Comparison of ENCODE assay signal across 16 cellular contexts in genomic region chr3:30637310-30638227, GRCh38. TPM values are rescaled to one million over a fixed set of nuclear protein-coding genes. Genes with fewer than 3 reads are reported as not detected.
A peak's percentile ranks its signal among the peaks of the same experiment; 100 is the strongest.
DNase-seq lines count a peak whose midpoint lies in the region; ATAC-seq and TF ChIP-seq lines count a peak whose summit lies in the region.
"Had no signal": no experiment of that assay in that cellular context is flagged by ENCODE, and none has a peak within 500 bp of the region (broad histone marks: within the 10 kb centered on the region; RNA-seq: fewer than 3 reads in every experiment).

No MANE protein-coding gene starts in this region.

- in situ Hi-C loops in ACHN (cut with HindIII; ENCODE audit: low pct_ligation_motif_present, low pct_unique_long_range_greater_than_20kb, low sequenced_read_pairs) = no loop called here

- H3K27me3 ChIP-seq in hepatocyte = no peaks in the 10 kb centered on the region
- H3K27me3 ChIP-seq: ascending aorta had no signal

- DNase-seq in T-helper 1 cell (no peak), Calu3 (no peak), naive B cell (no peak), hepatocyte (ENCODE audit: low spot score) (no peak), ACHN (no peak)
- peak; percentile 17 for DNase-seq in activated CD8-positive, alpha-beta T cell treated with anti-CD3 and anti-CD28 coated beads, Interleukin-2, amount 10 ng/mL, durations not matched to agents 7 days and 5 days
- DNase-seq in NK-92 treated with Interleukin-12 subunit alpha and Interleukin-12 subunit beta, amount 100 ng/mL, for 24 hours (lab: John Stamatoyannopoulos, UW) = no peak
- DNase-seq: 8988T; GM23248; NCI-H1105; psoas muscle; stimulated activated CD4-positive, alpha-beta T cell treated with anti-CD3 and anti-CD28 coated beads, Interleukin-12 subunit alpha, Interleukin-12 subunit beta, amount 100 ng/mL, for 4 hours; stimulated activated naive CD4-positive, alpha-beta T cell treated with Interleukin-2 at 50 U/mL for 16 hours had no signal

- 96% methylated on average over 10 of the region's 10 CpGs for WGBS in hepatocyte (ENCODE audit: low lambda C conversion rate, missing lambda C conversion rate)

- BruUV-seq in Calu3 (replicated peaks; lab: Mats Ljungman, UMichigan) = no TSS peak

- intact Hi-C loops in Calu3 (cut with micrococcal nuclease; ENCODE audit: unreplicated experiment) = no loop called here

- no peaks in the 10 kb centered on the region for H3K36me3 ChIP-seq in hepatocyte (replicated peaks; ENCODE audit: insufficient read depth, low read depth)
- H3K36me3 ChIP-seq: ascending aorta had no signal

- H3K4me1 Mint-ChIP-seq in T-helper 1 cell treated with Interleukin-12 subunit alpha and Interleukin-12 subunit beta and Interleukin-4 antibody, amounts not matched to agents 30 μg/mL and 1 μg/mL, for 36 hours (ENCODE audit: low read depth) = peaks cover 81% of the 10 kb centered on the region
- H3K4me1 Mint-ChIP-seq in Calu3 (ENCODE audit: low read depth, unreplicated experiment) = peaks cover 17% of the 10 kb centered on the region
- H3K4me1 Mint-ChIP-seq in activated CD8-positive, alpha-beta T cell treated with anti-CD3 and anti-CD28 coated beads, Interleukin-2, amount 10 ng/mL, durations not matched to agents 7 days and 5 days (ENCODE audit: low read depth) = peaks cover 97% of the 10 kb centered on the region
- H3K4me1 Mint-ChIP-seq in naive B cell = peaks cover 79 to 100% (median 94%) of the 10 kb centered on the region in 3 donors

- H3K9me2 ChIP-seq in hepatocyte (replicated peaks; ENCODE audit: insufficient read depth) = no peaks in the 10 kb centered on the region

- no peaks in the 10 kb centered on the region for H3K27me3 Mint-ChIP-seq in T-helper 1 cell treated with Interleukin-12 subunit alpha and Interleukin-12 subunit beta and Interleukin-4 antibody, amounts not matched to agents 30 μg/mL and 1 μg/mL, for 36 hours (ENCODE audit: low read depth)
- H3K27me3 Mint-ChIP-seq in Calu3 (ENCODE audit: unreplicated experiment) (no peaks in the 10 kb centered on the region), naive B cell (no peaks in the 10 kb centered on the region)
- no peaks in the 10 kb centered on the region for H3K27me3 Mint-ChIP-seq in activated CD8-positive, alpha-beta T cell treated with anti-CD3 and anti-CD28 coated beads, Interleukin-2, amount 10 ng/mL, durations not matched to agents 7 days and 5 days (ENCODE audit: low read depth)

- H2AFZ ChIP-seq in hepatocyte = no peak overlapping the region
- H2AFZ ChIP-seq: GM23248 had no signal

- H3K9me3 ChIP-seq in hepatocyte (ENCODE audit: low read depth) = no peaks in the 10 kb centered on the region
- H3K9me3 ChIP-seq: ascending aorta had no signal

- H3K79me2 ChIP-seq in hepatocyte = peaks cover 99% of the 10 kb centered on the region

- H3K4me2 ChIP-seq in hepatocyte = no peak overlapping the region

- peaks cover 33% of the 10 kb centered on the region for H3K36me3 Mint-ChIP-seq in T-helper 1 cell treated with Interleukin-12 subunit alpha and Interleukin-12 subunit beta and Interleukin-4 antibody, amounts not matched to agents 30 μg/mL and 1 μg/mL, for 36 hours (ENCODE audit: low read depth)
- H3K36me3 Mint-ChIP-seq in Calu3 (ENCODE audit: insufficient read depth, unreplicated experiment) (peaks cover 12% of the 10 kb centered on the region), naive B cell (peaks cover 6 to 25% of the 10 kb centered on the region in 2 donors)
- H3K36me3 Mint-ChIP-seq in activated CD8-positive, alpha-beta T cell treated with anti-CD3 and anti-CD28 coated beads, Interleukin-2, amount 10 ng/mL, durations not matched to agents 7 days and 5 days (ENCODE audit: low read depth) = peaks cover 70% of the 10 kb centered on the region

- TF ChIP-seq CTCF in Calu3 (IDR thresholded peaks at IDR 0.05; ENCODE audit: unreplicated experiment) (no peak), hepatocyte (IDR thresholded peaks at IDR 0.05; ENCODE audit: poor library complexity) (no peak)

- no peaks in the 10 kb centered on the region for H4K20me1 ChIP-seq in hepatocyte (ENCODE audit: insufficient read depth, poor library complexity, severe bottlenecking)

- peaks cover 7% of the 10 kb centered on the region for H3K4me1 ChIP-seq in hepatocyte (ENCODE audit: insufficient read depth)

- peak overlapping the region; percentile 53 for H3K4me3 Mint-ChIP-seq in T-helper 1 cell treated with Interleukin-12 subunit alpha and Interleukin-12 subunit beta and Interleukin-4 antibody, amounts not matched to agents 30 μg/mL and 1 μg/mL, for 36 hours
- no peak overlapping the region for H3K4me3 Mint-ChIP-seq in Calu3 (ENCODE audit: low read depth, unreplicated experiment)
- H3K4me3 Mint-ChIP-seq in activated CD8-positive, alpha-beta T cell treated with anti-CD3 and anti-CD28 coated beads, Interleukin-2, amount 10 ng/mL, durations not matched to agents 7 days and 5 days = peak overlapping the region; percentile 51
- peak overlapping the region; percentile 42 to 92 (median 74) for H3K4me3 Mint-ChIP-seq in naive B cell

- ATAC-seq in activated CD8-positive, alpha-beta T cell treated with anti-CD3 and anti-CD28 coated beads, Interleukin-2, amount 10 ng/mL, durations not matched to agents 7 days and 5 days = no peak
- no peak for ATAC-seq in naive B cell (ENCODE audit: low read depth in 2 of 2)
- ATAC-seq: psoas muscle had no signal

- H3K27ac Mint-ChIP-seq in T-helper 1 cell treated with Interleukin-12 subunit alpha and Interleukin-12 subunit beta and Interleukin-4 antibody, amounts not matched to agents 30 μg/mL and 1 μg/mL, for 36 hours = peak overlapping the region; percentile 89
- H3K27ac Mint-ChIP-seq in Calu3 (ENCODE audit: unreplicated experiment) (peak overlapping the region; percentile 25), naive B cell (peak overlapping the region; percentile 87 to 96 (median 95))
- H3K27ac Mint-ChIP-seq in activated CD8-positive, alpha-beta T cell treated with anti-CD3 and anti-CD28 coated beads, Interleukin-2, amount 10 ng/mL, durations not matched to agents 7 days and 5 days = peak overlapping the region; percentile 81

- H3K4me3 ChIP-seq in hepatocyte = no peak overlapping the region
- H3K4me3 ChIP-seq: ascending aorta, GM23248, psoas muscle had no signal

- no peak overlapping the region for H3K27ac ChIP-seq in hepatocyte
- H3K27ac ChIP-seq: epithelial cell of prostate, GM23248, psoas muscle had no signal

- CTCF ChIA-PET in Calu3 (lab: Charles Lee) = no interaction called here
- CTCF ChIA-PET in activated CD8-positive, alpha-beta T cell treated with anti-CD3 and anti-CD28 coated beads, Interleukin-2, amount 10 ng/mL, durations not matched to agents 7 days and 5 days (lab: Charles Lee) = interaction anchor here (0.7 to 1.4 kb wide), 5 partner anchors 9 to 54 kb away, joined by 3 to 7 read pairs (median 3); no protein-coding TSS in a partner anchor

- POLR2A ChIA-PET in activated CD8-positive, alpha-beta T cell treated with anti-CD3 and anti-CD28 coated beads, Interleukin-2, amount 10 ng/mL, durations not matched to agents 7 days and 5 days (lab: Charles Lee) = interaction anchor here (1.0 to 1.9 kb wide), 5 partner anchors 9 to 33 kb away, joined by 3 to 5 read pairs (median 3); partner anchors contain the start of gene TGFBR2

- no peaks in the 10 kb centered on the region for H3K9me3 Mint-ChIP-seq in T-helper 1 cell treated with Interleukin-12 subunit alpha and Interleukin-12 subunit beta and Interleukin-4 antibody, amounts not matched to agents 30 μg/mL and 1 μg/mL, for 36 hours
- no peaks in the 10 kb centered on the region for H3K9me3 Mint-ChIP-seq in Calu3 (ENCODE audit: low read depth, unreplicated experiment)
- no peaks in the 10 kb centered on the region for H3K9me3 Mint-ChIP-seq in activated CD8-positive, alpha-beta T cell treated with anti-CD3 and anti-CD28 coated beads, Interleukin-2, amount 10 ng/mL, durations not matched to agents 7 days and 5 days (ENCODE audit: insufficient read depth)
- H3K9me3 Mint-ChIP-seq in naive B cell = peaks cover 0 to 2% (median 0%) of the 10 kb centered on the region in 7 donors

RNA-seq across cellular contexts. Expression of gene TGFBR2, which starts 31.2 kb away (rescaled TPM):
- total RNA-seq in Calu3 (2022) (103 and 105 TPM in 2 replicates), hepatocyte (50.5 and 52.8 TPM in 2 replicates)
- total RNA-seq in activated CD8-positive, alpha-beta T cell treated with anti-CD3 and anti-CD28 coated beads, Interleukin-2, amount 10 ng/mL, durations not matched to agents 7 days and 5 days = 10 to 100 TPM; 62.7 to 64.5 TPM
- polyA plus RNA-seq in naive B cell (ENCODE audit: low read depth in 6 of 6) (100 to 1,000 TPM in 5 of 6 donors, 10 to 100 TPM in 1; 99.4 to 169 (median 116) TPM), hepatocyte (30.2 and 42.2 TPM in 2 replicates)

Comparison
In these comparisons a context has a peak if more than half of its experiments do, and no peak if none do; other contexts are left out.
1. H3K27ac Mint-ChIP-seq: peak in every context shown above with its lines; median percentile 95 in naive B cell; 89 in T-helper 1 cell treated with Interleukin-12 subunit alpha and Interleukin-12 subunit beta and Interleukin-4 antibody, amounts not matched to agents 30 μg/mL and 1 μg/mL, for 36 hours; 81 in activated CD8-positive, alpha-beta T cell treated with anti-CD3 and anti-CD28 coated beads, Interleukin-2, amount 10 ng/mL, durations not matched to agents 7 days and 5 days; 25 in Calu3.